6 cellular contexts compared by ENCODE assay signal in the genomic region with DNA sequence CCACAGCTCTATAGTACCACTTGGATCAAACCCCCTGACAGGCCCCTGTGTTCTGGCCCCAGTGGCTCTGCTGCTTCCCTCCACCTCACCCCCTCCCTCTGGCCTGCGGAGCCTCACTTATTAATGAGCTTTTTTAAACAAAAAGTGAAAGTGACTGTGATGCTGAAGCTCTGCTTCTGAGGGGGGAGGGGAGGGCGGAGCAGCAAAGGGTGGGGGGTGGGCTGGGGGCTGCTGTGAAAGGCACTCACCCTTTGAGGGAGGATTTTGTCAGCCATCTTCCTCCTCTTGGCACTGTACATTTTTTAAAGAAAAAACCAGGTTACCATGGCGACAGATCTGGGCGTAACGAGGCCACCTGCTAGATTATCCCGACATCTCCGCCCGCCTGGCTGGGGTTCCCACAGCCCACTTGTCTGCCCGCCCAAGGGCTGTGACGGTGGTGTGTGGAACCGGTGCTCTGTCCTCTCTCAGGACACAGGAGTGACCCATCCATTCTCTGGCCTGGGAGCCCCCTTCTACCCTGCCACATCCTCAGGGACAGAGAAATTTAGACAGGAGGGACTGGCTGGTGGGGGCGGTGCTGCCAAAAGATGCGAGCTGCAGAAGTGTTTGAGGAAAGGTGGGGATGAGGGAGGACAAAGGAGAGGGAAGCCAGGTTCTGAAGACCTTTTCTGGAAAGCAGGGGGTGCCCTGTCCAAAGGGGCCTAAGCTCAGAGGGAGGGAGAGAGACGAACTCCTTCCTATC.
A peak's percentile ranks its signal among the peaks of the same experiment; 100 is the strongest.
DNase-seq lines count a peak whose midpoint lies in the region; ATAC-seq, FAIRE-seq and TF ChIP-seq lines count a peak whose summit lies in the region.

No MANE protein-coding gene starts in this region.

- H3K79me2 ChIP-seq in OCI-LY3 (ENCODE audit: low read length): no peaks in the 10 kb centered on the region

- 0 out of 2 replicates have a peak overlapping the region, but pooled peaks have one; percentile 10 for H3K9ac ChIP-seq in OCI-LY3 (ENCODE audit: low read length)
- H3K9ac ChIP-seq in iPS-15b (ENCODE audit: low read depth, low read length): no peak overlapping the region

- H3K9me3 ChIP-seq in OCI-LY3 (ENCODE audit: insufficient read depth, low read length): no peaks in the 10 kb centered on the region
- H3K9me3 ChIP-seq in iPS-15b (ENCODE audit: control insufficient read depth, insufficient read depth, low read length): no peaks in the 10 kb centered on the region

- no peak for ATAC-seq in HG02623 (IDR thresholded peaks at IDR 0.05; ENCODE audit: unreplicated experiment)

- H3K4me2 ChIP-seq in OCI-LY3 (ENCODE audit: low read length): peak overlapping the region; percentile 98

- H3K27ac ChIP-seq in OCI-LY3 (ENCODE audit: low read length): no peak overlapping the region

- H3K4me3 ChIP-seq in OCI-LY3 (ENCODE audit: low read length) (peak overlapping the region; percentile 60), iPS-15b (ENCODE audit: low read depth, low read length) (peak overlapping the region; percentile 28)

- H3K36me3 ChIP-seq in OCI-LY3 (replicated peaks; ENCODE audit: low read depth, low read length) (no peaks in the 10 kb centered on the region), iPS-15b (ENCODE audit: control insufficient read depth, insufficient read depth, low read length) (no peaks in the 10 kb centered on the region)

- peak; percentile 35 for FAIRE-seq in GM18507 (lab: Jason Lieb, UNC)

- DNase-seq in GM18507 (ENCODE audit: extremely low spot score, insufficient read length, low read depth) (no peak), iPS-NIHi7 (ENCODE audit: extremely low spot score) (no peak), HuH-7 (ENCODE audit: low spot score) (no peak)

- H3K27me3 ChIP-seq in OCI-LY3 (ENCODE audit: low read depth, low read length): peaks cover 38% of the 10 kb centered on the region
- peaks cover 44% of the 10 kb centered on the region for H3K27me3 ChIP-seq in iPS-15b (ENCODE audit: control insufficient read depth, insufficient read depth, low read length)

- H2AFZ ChIP-seq in OCI-LY3 (ENCODE audit: low read depth, low read length): no peak overlapping the region

- H3K4me1 ChIP-seq in OCI-LY3 (ENCODE audit: low read length) (peaks cover 38% of the 10 kb centered on the region), iPS-15b (ENCODE audit: control insufficient read depth, insufficient read depth, low read length) (peaks cover 9% of the 10 kb centered on the region)

- no peak for TF ChIP-seq CTCF in OCI-LY3 (IDR thresholded peaks at IDR 0.05; ENCODE audit: low read depth, low read length)

- peaks cover 15% of the 10 kb centered on the region; the same call in 1 of the 2 replicates for H4K20me1 ChIP-seq in OCI-LY3 (ENCODE audit: insufficient read depth, low read length)
